ENCODE assay signal across 11 cellular contexts in the genomic region with DNA sequence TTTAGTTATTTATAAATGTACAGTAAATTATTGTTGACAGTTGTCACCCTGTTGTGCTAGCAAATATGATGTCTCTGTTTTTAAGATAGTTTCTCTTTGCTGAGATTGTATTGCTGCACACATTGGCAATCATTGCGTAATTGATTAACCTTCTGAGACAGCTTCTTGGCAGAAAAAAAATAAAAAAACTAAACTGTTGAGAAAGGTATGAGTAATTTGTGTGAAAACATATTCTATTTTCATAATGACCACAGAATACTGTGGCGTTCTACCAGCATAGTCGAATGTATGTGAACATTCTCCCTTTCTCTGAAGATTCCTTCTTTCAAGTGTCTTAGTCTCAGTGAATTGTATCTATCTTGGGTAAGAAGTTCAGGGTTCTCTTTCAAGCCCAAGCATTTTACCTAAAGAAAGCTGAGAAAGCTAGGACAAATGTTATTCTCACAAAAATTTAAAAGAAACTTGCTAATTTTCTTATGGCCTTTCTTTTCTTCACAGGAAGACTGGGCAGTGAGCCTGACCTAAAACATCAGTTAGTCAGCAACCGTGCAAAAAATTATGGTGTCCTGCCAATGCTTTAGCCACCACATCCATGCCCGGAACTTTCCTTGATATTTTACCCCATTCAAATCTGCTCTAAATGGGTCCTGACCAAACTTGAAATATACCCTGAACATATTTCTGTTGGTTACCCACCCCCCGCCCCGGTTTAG.
A peak's percentile ranks its signal among the peaks of the same experiment; 100 is the strongest.
DNase-seq lines count a peak whose midpoint lies in the region; ATAC-seq, FAIRE-seq and TF ChIP-seq lines count a peak whose summit lies in the region.
"Had no signal": no experiment of that assay in that cellular context is flagged by ENCODE, and none has a peak within 500 bp of the region (broad histone marks: within the 10 kb centered on the region; RNA-seq: fewer than 3 reads in every experiment).

No MANE protein-coding gene starts in this region.

- H3K27me3 ChIP-seq in RWPE2 (ENCODE audit: insufficient read depth, poor library complexity, severe bottlenecking), result no peaks in the 10 kb centered on the region
- no peaks in the 10 kb centered on the region for H3K27me3 ChIP-seq in heart right ventricle

- DNase-seq in AG08396 (ENCODE audit: low spot score) (peak; percentile 35), RWPE2 (ENCODE audit: low spot score) (no peak), heart right ventricle (no peak), NCI-H2029 (lab: John Stamatoyannopoulos, UW) (no peak), frontal cortex (ENCODE audit: low spot score in 2 of 2) (no peak)
- DNase-seq: activated CD4-positive, alpha-beta T cell treated with anti-CD3 and anti-CD28 coated beads, Interleukin-2, amount 50 U/mL, for 4 hours; DMS79 treated with DMSO at 0.1 percent for 48 hours had no signal

- H3K4me3 ChIP-seq in RWPE2 (ENCODE audit: severe bottlenecking) (no peak overlapping the region), heart right ventricle (no peak overlapping the region)

- TF ChIP-seq CTCF in RWPE2 (IDR thresholded peaks at IDR 0.05; ENCODE audit: poor library complexity, severe bottlenecking) (no peak), heart right ventricle (IDR thresholded peaks at IDR 0.05) (no peak)

- H3K4me1 ChIP-seq in RWPE2 (ENCODE audit: insufficient read depth, poor library complexity, severe bottlenecking) (peaks cover 17% of the 10 kb centered on the region), heart right ventricle (peaks cover 6 to 88% (median 57%) of the 10 kb centered on the region in 9 donors)

- ATAC-seq in GM21786 (IDR thresholded peaks at IDR 0.05; ENCODE audit: unreplicated experiment), result peak; percentile 78
- ATAC-seq in RWPE2 (ENCODE audit: low read depth), result peak; percentile 78
- ATAC-seq in heart right ventricle, result peak in 2 of 8 donors; percentile 51 to 54
- no peak for ATAC-seq in HG03025 (IDR thresholded peaks at IDR 0.05; ENCODE audit: low FRiP score, unreplicated experiment)
- ATAC-seq in GM21737 (IDR thresholded peaks at IDR 0.05; ENCODE audit: unreplicated experiment), result no peak

- intact Hi-C loops in heart right ventricle (cut with DNase I), result loop anchor here in 2 of 10 donors (5.0 to 10.0 kb wide), 2 partner anchors 95 to 102 kb away; partner anchors contain the start of gene PPFIBP1 (in 1 of the 2)

- H3K36me3 ChIP-seq in RWPE2 (ENCODE audit: low read depth) (no peaks in the 10 kb centered on the region), heart right ventricle (peaks cover 0 to 4% (median 0%) of the 10 kb centered on the region in 9 donors)

- 64 to 70% methylated on average over 7 of the region's 7 CpGs for WGBS in heart right ventricle, 2 donors

- H3K27ac ChIP-seq in RWPE2 (ENCODE audit: poor library complexity, severe bottlenecking) (peak overlapping the region; percentile 75), heart right ventricle (peak overlapping the region in 7 of 10 donors; percentile 2 to 62 (median 18))
- H3K27ac ChIP-seq: HL-60 had no signal

- H3K9me3 ChIP-seq in RWPE2 (ENCODE audit: severe bottlenecking), result no peaks in the 10 kb centered on the region
- no peaks in the 10 kb centered on the region for H3K9me3 ChIP-seq in heart right ventricle

- no peak for FAIRE-seq in frontal cortex (lab: Jason Lieb, UNC)

Comparison
In these comparisons a context has a peak if more than half of its experiments do, and no peak if none do; other contexts are left out.
1. ATAC-seq: peak in GM21786 (single experiment) and RWPE2 (single experiment); none in HG03025 (single experiment) and GM21737 (single experiment).